1 cellular context compared by ENCODE assay signal in the genomic region with DNA sequence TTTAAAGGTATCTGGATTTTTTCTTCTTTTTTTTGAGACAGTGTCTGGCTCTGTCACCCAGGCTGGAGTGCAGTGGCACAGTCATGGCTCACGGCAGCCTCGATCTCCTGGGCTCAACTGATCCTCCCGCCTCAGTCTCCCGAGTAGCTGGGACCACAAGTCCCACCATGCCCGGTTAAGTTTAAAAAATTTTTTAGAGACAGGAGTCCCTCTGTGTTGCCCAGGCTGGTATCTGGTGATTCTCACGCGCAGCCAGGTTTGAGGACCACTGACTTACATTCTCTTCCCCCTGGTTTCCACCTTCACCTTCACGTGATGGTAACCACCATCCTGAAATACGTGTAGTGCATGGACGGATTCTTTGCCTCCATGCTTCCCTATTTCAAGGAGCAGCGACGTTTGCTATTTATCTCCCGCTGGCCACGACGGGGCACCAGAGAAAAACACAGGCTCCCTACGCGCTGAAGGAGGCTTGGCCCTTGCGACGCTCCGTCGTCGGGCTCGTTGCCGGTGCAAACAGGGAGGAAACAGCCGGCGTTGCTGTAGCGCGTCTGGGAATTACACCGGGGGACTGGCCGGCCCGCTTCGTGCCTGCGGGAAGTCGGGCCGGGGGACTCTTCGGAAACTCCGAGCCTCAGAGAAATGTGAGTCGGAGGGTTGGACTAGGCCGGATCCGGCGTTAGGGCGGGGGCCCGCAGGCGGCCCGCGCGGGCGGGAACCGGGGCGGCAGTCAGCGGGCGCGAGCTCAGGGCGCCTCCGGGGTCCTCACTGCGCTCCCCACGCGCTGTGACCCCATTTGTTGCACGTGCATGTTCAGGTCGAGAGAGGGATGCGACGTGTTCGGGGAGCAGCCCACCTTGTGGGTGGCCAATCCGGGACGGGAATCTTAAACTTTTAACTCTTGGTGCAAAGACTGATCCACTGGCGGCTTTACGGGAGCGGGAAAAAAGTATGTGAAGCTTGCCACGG.
TF ChIP-seq lines count a peak whose summit lies in the region.

A gene with protein sequence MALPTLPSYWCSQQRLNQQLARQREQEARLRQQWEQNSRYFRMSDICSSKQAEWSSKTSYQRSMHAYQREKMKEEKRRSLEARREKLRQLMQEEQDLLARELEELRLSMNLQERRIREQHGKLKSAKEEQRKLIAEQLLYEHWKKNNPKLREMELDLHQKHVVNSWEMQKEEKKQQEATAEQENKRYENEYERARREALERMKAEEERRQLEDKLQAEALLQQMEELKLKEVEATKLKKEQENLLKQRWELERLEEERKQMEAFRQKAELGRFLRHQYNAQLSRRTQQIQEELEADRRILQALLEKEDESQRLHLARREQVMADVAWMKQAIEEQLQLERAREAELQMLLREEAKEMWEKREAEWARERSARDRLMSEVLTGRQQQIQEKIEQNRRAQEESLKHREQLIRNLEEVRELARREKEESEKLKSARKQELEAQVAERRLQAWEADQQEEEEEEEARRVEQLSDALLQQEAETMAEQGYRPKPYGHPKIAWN (plus strand): TSS at position 492 of the 969 bp plus-strand sequence. CDS start 2,753 bp downstream, outside the sequence.

TF ChIP-seq in K562, 482 proteins besides CTCF, POLR2A, EP300 and RAD21 (continued from another document):
- TF ChIP-seq SMAD3 (CRISPR knock-in tag; conservative IDR thresholded peaks at IDR 0.05) = no peak
- no peak for TF ChIP-seq STAT5A (IDR thresholded peaks at IDR 0.05; ENCODE audit: borderline replicate concordance, low read length)
- TF ChIP-seq ZNF408 (CRISPR knock-in tag; IDR thresholded peaks at IDR 0.05; ENCODE audit: low read depth) = no peak
- TF ChIP-seq, protein P1, sequence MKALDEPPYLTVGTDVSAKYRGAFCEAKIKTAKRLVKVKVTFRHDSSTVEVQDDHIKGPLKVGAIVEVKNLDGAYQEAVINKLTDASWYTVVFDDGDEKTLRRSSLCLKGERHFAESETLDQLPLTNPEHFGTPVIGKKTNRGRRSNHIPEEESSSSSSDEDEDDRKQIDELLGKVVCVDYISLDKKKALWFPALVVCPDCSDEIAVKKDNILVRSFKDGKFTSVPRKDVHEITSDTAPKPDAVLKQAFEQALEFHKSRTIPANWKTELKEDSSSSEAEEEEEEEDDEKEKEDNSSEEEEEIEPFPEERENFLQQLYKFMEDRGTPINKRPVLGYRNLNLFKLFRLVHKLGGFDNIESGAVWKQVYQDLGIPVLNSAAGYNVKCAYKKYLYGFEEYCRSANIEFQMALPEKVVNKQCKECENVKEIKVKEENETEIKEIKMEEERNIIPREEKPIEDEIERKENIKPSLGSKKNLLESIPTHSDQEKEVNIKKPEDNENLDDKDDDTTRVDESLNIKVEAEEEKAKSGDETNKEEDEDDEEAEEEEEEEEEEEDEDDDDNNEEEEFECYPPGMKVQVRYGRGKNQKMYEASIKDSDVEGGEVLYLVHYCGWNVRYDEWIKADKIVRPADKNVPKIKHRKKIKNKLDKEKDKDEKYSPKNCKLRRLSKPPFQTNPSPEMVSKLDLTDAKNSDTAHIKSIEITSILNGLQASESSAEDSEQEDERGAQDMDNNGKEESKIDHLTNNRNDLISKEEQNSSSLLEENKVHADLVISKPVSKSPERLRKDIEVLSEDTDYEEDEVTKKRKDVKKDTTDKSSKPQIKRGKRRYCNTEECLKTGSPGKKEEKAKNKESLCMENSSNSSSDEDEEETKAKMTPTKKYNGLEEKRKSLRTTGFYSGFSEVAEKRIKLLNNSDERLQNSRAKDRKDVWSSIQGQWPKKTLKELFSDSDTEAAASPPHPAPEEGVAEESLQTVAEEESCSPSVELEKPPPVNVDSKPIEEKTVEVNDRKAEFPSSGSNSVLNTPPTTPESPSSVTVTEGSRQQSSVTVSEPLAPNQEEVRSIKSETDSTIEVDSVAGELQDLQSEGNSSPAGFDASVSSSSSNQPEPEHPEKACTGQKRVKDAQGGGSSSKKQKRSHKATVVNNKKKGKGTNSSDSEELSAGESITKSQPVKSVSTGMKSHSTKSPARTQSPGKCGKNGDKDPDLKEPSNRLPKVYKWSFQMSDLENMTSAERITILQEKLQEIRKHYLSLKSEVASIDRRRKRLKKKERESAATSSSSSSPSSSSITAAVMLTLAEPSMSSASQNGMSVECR (CRISPR knock-in tag; IDR thresholded peaks at IDR 0.05) = peak; percentile 92
- no peak for TF ChIP-seq PTTG1 (tag; IDR thresholded peaks at IDR 0.05; ENCODE audit: low read depth)
- TF ChIP-seq, protein P2, sequence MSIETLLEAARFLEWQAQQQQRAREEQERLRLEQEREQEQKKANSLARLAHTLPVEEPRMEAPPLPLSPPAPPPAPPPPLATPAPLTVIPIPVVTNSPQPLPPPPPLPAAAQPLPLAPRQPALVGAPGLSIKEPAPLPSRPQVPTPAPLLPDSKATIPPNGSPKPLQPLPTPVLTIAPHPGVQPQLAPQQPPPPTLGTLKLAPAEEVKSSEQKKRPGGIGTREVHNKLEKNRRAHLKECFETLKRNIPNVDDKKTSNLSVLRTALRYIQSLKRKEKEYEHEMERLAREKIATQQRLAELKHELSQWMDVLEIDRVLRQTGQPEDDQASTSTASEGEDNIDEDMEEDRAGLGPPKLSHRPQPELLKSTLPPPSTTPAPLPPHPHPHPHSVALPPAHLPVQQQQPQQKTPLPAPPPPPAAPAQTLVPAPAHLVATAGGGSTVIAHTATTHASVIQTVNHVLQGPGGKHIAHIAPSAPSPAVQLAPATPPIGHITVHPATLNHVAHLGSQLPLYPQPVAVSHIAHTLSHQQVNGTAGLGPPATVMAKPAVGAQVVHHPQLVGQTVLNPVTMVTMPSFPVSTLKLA (conservative IDR thresholded peaks at IDR 0.05) = peak; percentile 79 to 91
- peak; percentile 37; the same call in 1 of the 2 replicates for TF ChIP-seq PHF21A (IDR thresholded peaks at IDR 0.05; ENCODE audit: borderline replicate concordance, low read depth)
- peak; percentile 93 for TF ChIP-seq POLR2G (IDR thresholded peaks at IDR 0.05; ENCODE audit: low read depth, low read length)
- 0 out of 2 replicates have a peak, but pooled peaks have one; percentile 27 for TF ChIP-seq ZZZ3 (IDR thresholded peaks at IDR 0.05)
- TF ChIP-seq POLR2B (IDR thresholded peaks at IDR 0.05; ENCODE audit: low read depth, partially characterized antibody) = no peak
- no peak for TF ChIP-seq ZNF12 (CRISPR knock-in tag; IDR thresholded peaks at IDR 0.05)
- TF ChIP-seq PHTF2 (CRISPR knock-in tag; IDR thresholded peaks at IDR 0.05) = no peak
- TF ChIP-seq MEF2A (IDR thresholded peaks at IDR 0.05; ENCODE audit: control insufficient read depth, low read depth, low read length) = no peak
- TF ChIP-seq ZNF830 (CRISPR knock-in tag; IDR thresholded peaks at IDR 0.05) = no peak
- 0 out of 2 replicates have a peak, but pooled peaks have one; percentile 9 for TF ChIP-seq ZKSCAN1 (IDR thresholded peaks at IDR 0.05; ENCODE audit: low read depth, low read length)
- TF ChIP-seq U2AF1 (optimal IDR thresholded peaks at IDR 0.05; ENCODE audit: low read depth, low read length) = no peak
- TF ChIP-seq ZNF282 (CRISPR knock-in tag; IDR thresholded peaks at IDR 0.05) = no peak; the same call in 1 of the 2 replicates
- TF ChIP-seq RBM14 (IDR thresholded peaks at IDR 0.05; ENCODE audit: borderline replicate concordance, insufficient read depth, low read depth, low read length) = no peak
- no peak for TF ChIP-seq MCM7 (IDR thresholded peaks at IDR 0.05)
- TF ChIP-seq BCL6 (CRISPR knock-in tag; IDR thresholded peaks at IDR 0.05) = no peak
- TF ChIP-seq, protein P3, sequence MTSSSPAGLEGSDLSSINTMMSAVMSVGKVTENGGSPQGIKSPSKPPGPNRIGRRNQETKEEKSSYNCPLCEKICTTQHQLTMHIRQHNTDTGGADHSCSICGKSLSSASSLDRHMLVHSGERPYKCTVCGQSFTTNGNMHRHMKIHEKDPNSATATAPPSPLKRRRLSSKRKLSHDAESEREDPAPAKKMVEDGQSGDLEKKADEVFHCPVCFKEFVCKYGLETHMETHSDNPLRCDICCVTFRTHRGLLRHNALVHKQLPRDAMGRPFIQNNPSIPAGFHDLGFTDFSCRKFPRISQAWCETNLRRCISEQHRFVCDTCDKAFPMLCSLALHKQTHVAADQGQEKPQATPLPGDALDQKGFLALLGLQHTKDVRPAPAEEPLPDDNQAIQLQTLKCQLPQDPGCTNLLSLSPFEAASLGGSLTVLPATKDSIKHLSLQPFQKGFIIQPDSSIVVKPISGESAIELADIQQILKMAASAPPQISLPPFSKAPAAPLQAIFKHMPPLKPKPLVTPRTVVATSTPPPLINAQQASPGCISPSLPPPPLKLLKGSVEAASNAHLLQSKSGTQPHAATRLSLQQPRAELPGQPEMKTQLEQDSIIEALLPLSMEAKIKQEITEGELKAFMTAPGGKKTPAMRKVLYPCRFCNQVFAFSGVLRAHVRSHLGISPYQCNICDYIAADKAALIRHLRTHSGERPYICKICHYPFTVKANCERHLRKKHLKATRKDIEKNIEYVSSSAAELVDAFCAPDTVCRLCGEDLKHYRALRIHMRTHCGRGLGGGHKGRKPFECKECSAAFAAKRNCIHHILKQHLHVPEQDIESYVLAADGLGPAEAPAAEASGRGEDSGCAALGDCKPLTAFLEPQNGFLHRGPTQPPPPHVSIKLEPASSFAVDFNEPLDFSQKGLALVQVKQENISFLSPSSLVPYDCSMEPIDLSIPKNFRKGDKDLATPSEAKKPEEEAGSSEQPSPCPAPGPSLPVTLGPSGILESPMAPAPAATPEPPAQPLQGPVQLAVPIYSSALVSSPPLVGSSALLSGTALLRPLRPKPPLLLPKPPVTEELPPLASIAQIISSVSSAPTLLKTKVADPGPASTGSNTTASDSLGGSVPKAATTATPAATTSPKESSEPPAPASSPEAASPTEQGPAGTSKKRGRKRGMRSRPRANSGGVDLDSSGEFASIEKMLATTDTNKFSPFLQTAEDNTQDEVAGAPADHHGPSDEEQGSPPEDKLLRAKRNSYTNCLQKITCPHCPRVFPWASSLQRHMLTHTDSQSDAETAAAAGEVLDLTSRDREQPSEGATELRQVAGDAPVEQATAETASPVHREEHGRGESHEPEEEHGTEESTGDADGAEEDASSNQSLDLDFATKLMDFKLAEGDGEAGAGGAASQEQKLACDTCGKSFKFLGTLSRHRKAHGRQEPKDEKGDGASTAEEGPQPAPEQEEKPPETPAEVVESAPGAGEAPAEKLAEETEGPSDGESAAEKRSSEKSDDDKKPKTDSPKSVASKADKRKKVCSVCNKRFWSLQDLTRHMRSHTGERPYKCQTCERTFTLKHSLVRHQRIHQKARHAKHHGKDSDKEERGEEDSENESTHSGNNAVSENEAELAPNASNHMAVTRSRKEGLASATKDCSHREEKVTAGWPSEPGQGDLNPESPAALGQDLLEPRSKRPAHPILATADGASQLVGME (CRISPR knock-in tag; IDR thresholded peaks at IDR 0.05) = 0 out of 2 replicates have a peak, but pooled peaks have one; percentile 29
- TF ChIP-seq TAF1 (IDR thresholded peaks at IDR 0.05; ENCODE audit: control insufficient read depth, extremely low read depth, insufficient read depth, low read length, severe bottlenecking) = peak; percentile 62
- TF ChIP-seq MTA3 (IDR thresholded peaks at IDR 0.05; ENCODE audit: borderline replicate concordance) = peak; percentile 99
- TF ChIP-seq, protein P4, sequence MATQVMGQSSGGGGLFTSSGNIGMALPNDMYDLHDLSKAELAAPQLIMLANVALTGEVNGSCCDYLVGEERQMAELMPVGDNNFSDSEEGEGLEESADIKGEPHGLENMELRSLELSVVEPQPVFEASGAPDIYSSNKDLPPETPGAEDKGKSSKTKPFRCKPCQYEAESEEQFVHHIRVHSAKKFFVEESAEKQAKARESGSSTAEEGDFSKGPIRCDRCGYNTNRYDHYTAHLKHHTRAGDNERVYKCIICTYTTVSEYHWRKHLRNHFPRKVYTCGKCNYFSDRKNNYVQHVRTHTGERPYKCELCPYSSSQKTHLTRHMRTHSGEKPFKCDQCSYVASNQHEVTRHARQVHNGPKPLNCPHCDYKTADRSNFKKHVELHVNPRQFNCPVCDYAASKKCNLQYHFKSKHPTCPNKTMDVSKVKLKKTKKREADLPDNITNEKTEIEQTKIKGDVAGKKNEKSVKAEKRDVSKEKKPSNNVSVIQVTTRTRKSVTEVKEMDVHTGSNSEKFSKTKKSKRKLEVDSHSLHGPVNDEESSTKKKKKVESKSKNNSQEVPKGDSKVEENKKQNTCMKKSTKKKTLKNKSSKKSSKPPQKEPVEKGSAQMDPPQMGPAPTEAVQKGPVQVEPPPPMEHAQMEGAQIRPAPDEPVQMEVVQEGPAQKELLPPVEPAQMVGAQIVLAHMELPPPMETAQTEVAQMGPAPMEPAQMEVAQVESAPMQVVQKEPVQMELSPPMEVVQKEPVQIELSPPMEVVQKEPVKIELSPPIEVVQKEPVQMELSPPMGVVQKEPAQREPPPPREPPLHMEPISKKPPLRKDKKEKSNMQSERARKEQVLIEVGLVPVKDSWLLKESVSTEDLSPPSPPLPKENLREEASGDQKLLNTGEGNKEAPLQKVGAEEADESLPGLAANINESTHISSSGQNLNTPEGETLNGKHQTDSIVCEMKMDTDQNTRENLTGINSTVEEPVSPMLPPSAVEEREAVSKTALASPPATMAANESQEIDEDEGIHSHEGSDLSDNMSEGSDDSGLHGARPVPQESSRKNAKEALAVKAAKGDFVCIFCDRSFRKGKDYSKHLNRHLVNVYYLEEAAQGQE (CRISPR knock-in tag; IDR thresholded peaks at IDR 0.05; ENCODE audit: low read depth) = 0 out of 2 replicates have a peak, but pooled peaks have one; percentile 21
- TF ChIP-seq CAMTA2 (CRISPR knock-in tag; conservative IDR thresholded peaks at IDR 0.05) = no peak
- no peak for TF ChIP-seq ZNF696 (CRISPR knock-in tag; conservative IDR thresholded peaks at IDR 0.05)
- 0 out of 2 replicates have a peak, but pooled peaks have one; percentile 53 for TF ChIP-seq DMBX1 (CRISPR knock-in tag; IDR thresholded peaks at IDR 0.05; ENCODE audit: borderline replicate concordance)
- no peak for TF ChIP-seq PTRF (tag; IDR thresholded peaks at IDR 0.05)
- no peak for TF ChIP-seq MTF1 (CRISPR knock-in tag; IDR thresholded peaks at IDR 0.05; ENCODE audit: borderline replicate concordance)
- peak; percentile 42 for TF ChIP-seq FIP1L1 (IDR thresholded peaks at IDR 0.05; ENCODE audit: low read depth, low read length, poor library complexity, severe bottlenecking)
